8 cellular contexts compared by ENCODE assay signal in the genomic region with DNA sequence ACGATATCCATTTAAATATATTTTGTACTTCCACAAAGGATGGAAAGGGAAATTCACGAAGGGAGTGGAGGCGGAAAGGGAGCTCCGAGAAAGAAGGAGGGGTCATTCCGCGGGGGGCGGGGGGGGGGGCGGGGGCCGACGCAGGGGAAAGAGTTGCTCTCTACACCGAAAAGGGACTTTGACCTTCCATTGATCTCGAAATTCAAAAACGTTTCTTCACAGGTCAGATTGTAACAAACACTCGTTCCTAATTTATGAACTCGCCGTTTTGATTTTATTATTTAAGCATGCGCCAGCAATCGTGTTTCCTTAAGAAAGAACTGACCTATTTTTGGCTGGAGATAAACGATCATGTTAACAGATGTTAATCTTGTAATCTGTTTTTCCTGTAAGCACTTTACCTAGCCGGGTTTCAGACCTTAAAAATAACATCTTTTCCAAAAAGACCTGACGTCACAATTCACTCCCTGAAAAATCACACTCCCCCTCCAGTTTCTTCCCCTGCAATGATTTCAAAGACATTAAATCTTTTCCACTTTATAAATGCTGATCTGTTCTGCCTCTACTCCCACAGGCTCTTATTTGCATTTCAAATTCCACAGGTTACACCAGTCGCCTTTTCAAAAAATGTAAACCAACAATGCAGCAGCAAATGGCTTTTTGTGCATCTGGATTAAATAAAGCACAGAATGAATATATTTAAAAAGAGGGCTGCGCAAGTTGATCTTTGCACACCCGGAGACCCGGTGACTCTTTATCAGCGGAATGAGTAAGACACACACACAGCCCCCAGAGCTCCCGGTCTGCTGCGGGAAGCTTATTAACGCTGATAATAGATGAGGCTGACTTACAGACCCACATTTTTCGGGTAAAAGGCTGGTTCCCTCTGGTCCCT. TPM values are rescaled to one million over a fixed set of nuclear protein-coding genes. Genes with fewer than 3 reads are reported as not detected.
A peak's percentile ranks its signal among the peaks of the same experiment; 100 is the strongest.
DNase-seq lines count a peak whose midpoint lies in the region; ATAC-seq and TF ChIP-seq lines count a peak whose summit lies in the region.

No MANE protein-coding gene starts in this region.

- DNase-seq in GM10266 (ENCODE audit: extremely low spot score) (peak; percentile 81), T-helper 17 cell (no peak), endodermal cell (peak; percentile 72), mucosa of descending colon (peak in 2 of 3 donors; percentile 35 to 46), KG1 (lab: John Stamatoyannopoulos, UW) (no peak)

- peak; percentile 12 for ATAC-seq in GM21737 (IDR thresholded peaks at IDR 0.05; ENCODE audit: unreplicated experiment)
- ATAC-seq in T-helper 17 cell, result no peak
- peak; percentile 20 for ATAC-seq in mucosa of descending colon

- H3K27ac Mint-ChIP-seq in T-helper 17 cell (peak overlapping the region; percentile 89), endodermal cell (peak overlapping the region; percentile 81)

- H3K9ac ChIP-seq in Loucy (ENCODE audit: low read depth, low read length, poor library complexity, severe bottlenecking) (peak overlapping the region; percentile 69), endodermal cell (ENCODE audit: extremely low read depth, low read length, poor library complexity, severe bottlenecking) (peak overlapping the region; percentile 64)

- no peak for TF ChIP-seq CTCF in GM10266 (IDR thresholded peaks at IDR 0.05; ENCODE audit: control insufficient read depth, insufficient read depth, low read depth, missing control alignments)
- no peak for TF ChIP-seq CTCF in Loucy (conservative IDR thresholded peaks at IDR 0.05; ENCODE audit: low read length)
- TF ChIP-seq CTCF in endodermal cell (conservative IDR thresholded peaks at IDR 0.05), result no peak
- no peak for TF ChIP-seq CTCF in mucosa of descending colon (IDR thresholded peaks at IDR 0.05)

- peaks cover 15% of the 10 kb centered on the region for H3K27me3 Mint-ChIP-seq in T-helper 17 cell
- H3K27me3 Mint-ChIP-seq in endodermal cell (ENCODE audit: insufficient read depth), result peaks cover 20% of the 10 kb centered on the region

- H3K27ac ChIP-seq in endodermal cell (ENCODE audit: low read depth, low read length), result peak overlapping the region; percentile 89
- peak overlapping the region; percentile 71 for H3K27ac ChIP-seq in urinary bladder (ENCODE audit: low read depth)

- intact Hi-C loops in mucosa of descending colon (cut with DNase I, micrococcal nuclease), result no loop called here

- H3F3A ChIP-seq in Loucy (ENCODE audit: low read depth), result peaks cover 4% of the 10 kb centered on the region; the same call in 1 of the 2 replicates

- H3K4me1 Mint-ChIP-seq in T-helper 17 cell, result peaks cover 37% of the 10 kb centered on the region
- peaks cover 21% of the 10 kb centered on the region for H3K4me1 Mint-ChIP-seq in endodermal cell

- H3K9me2 ChIP-seq in Loucy (replicated peaks; ENCODE audit: low read depth, low read length), result no peaks in the 10 kb centered on the region

- 0 to 1% methylated on average over 22 to 29 of the region's 30 CpGs for WGBS in endodermal cell (ENCODE audit: insufficient coverage in 1 of 2, insufficient read length in 1 of 2), 2 experiments
- WGBS in urinary bladder, result under 1% methylated on average over 30 of the region's 30 CpGs

- H3K4me3 Mint-ChIP-seq in T-helper 17 cell, result peak overlapping the region; percentile 95
- peak overlapping the region; percentile 87 for H3K4me3 Mint-ChIP-seq in endodermal cell

- H3K9me3 Mint-ChIP-seq in endodermal cell, result no peaks in the 10 kb centered on the region

- H4K20me1 ChIP-seq in Loucy (ENCODE audit: insufficient read depth, low read length, poor library complexity, severe bottlenecking), result no peaks in the 10 kb centered on the region

- H3K4me3 ChIP-seq in Loucy (ENCODE audit: low read length, poor library complexity, severe bottlenecking) (peak overlapping the region; percentile 85), endodermal cell (ENCODE audit: low read length) (peak overlapping the region; percentile 94), mucosa of descending colon (peak overlapping the region; percentile 38), urinary bladder (ENCODE audit: low read depth, low read length) (peak overlapping the region; percentile 98)

- no peaks in the 10 kb centered on the region for H3K36me3 ChIP-seq in Loucy (ENCODE audit: insufficient read depth, low read length)
- no peaks in the 10 kb centered on the region for H3K36me3 ChIP-seq in endodermal cell (ENCODE audit: control insufficient read depth, insufficient read depth, low read length)
- H3K36me3 ChIP-seq in mucosa of descending colon (ENCODE audit: low read depth), result no peaks in the 10 kb centered on the region
- H3K36me3 ChIP-seq in urinary bladder (ENCODE audit: insufficient read depth), result no peaks in the 10 kb centered on the region

- no peaks in the 10 kb centered on the region for H3K27me3 ChIP-seq in Loucy (ENCODE audit: insufficient read depth, low read length, poor library complexity, severe bottlenecking)
- H3K27me3 ChIP-seq in endodermal cell (ENCODE audit: control insufficient read depth, insufficient read depth, low read length, poor library complexity, severe bottlenecking), result peaks cover 20% of the 10 kb centered on the region

- peaks cover 6% of the 10 kb centered on the region for H3K4me1 ChIP-seq in Loucy (ENCODE audit: insufficient read depth, low read length, poor library complexity, severe bottlenecking)
- no peaks in the 10 kb centered on the region for H3K4me1 ChIP-seq in endodermal cell (ENCODE audit: control insufficient read depth, insufficient read depth, low read length)
- peaks cover 8% of the 10 kb centered on the region for H3K4me1 ChIP-seq in mucosa of descending colon (ENCODE audit: low read depth)
- no peaks in the 10 kb centered on the region for H3K4me1 ChIP-seq in urinary bladder (ENCODE audit: insufficient read depth)

- H3K9me3 ChIP-seq in Loucy (ENCODE audit: insufficient read depth, low read depth, low read length) (no peaks in the 10 kb centered on the region), T-helper 17 cell (ENCODE audit: control insufficient read depth, low read length, poor library complexity, severe bottlenecking) (no peaks in the 10 kb centered on the region), endodermal cell (ENCODE audit: control insufficient read depth, low read length) (no peaks in the 10 kb centered on the region), mucosa of descending colon (no peaks in the 10 kb centered on the region)

- peaks cover 12% of the 10 kb centered on the region; the same call in 1 of the 2 replicates for H3K79me2 ChIP-seq in Loucy (ENCODE audit: insufficient read depth, low read length)

- H3K36me3 Mint-ChIP-seq in T-helper 17 cell (ENCODE audit: low read depth), result no peaks in the 10 kb centered on the region
- no peaks in the 10 kb centered on the region for H3K36me3 Mint-ChIP-seq in endodermal cell (ENCODE audit: low read depth)

- peak overlapping the region; percentile 93 for H2AFZ ChIP-seq in Loucy (ENCODE audit: low read length)

- H3K4me2 ChIP-seq in Loucy (ENCODE audit: low read depth, low read length, poor library complexity, severe bottlenecking), result peak overlapping the region; percentile 78

RNA-seq across cellular contexts. Expression of gene ZNF516, which starts 1.6 kb away (rescaled TPM):
- 10 to 100 TPM; 16.5 to 29.6 TPM for total RNA-seq in T-helper 17 cell
- total RNA-seq in endodermal cell, result 10 to 100 TPM; 60.2 to 77.9 TPM
- 61.3 TPM for polyA plus RNA-seq in endodermal cell (2013, experiment 1 of 2)
- polyA plus RNA-seq in endodermal cell (2013, experiment 2 of 2), result 59.9 TPM
- 10 to 100 TPM; 22.0 to 47.9 (median 23.2) TPM for total RNA-seq in mucosa of descending colon
- total RNA-seq in urinary bladder, result 30.5 TPM
- polyA plus RNA-seq in urinary bladder, result 16.1 TPM

Comparison
In these comparisons a context has a peak if more than half of its experiments do, and no peak if none do; other contexts are left out.
1. DNase-seq: peak in GM10266 (single experiment), endodermal cell (single experiment) and mucosa of descending colon (2 of 3); none in T-helper 17 cell (0 of 3) and KG1 (single experiment).
2. H3K4me3 ChIP-seq: peak in every context shown above with its lines; median percentile 98 in urinary bladder; 94 in endodermal cell; 85 in Loucy; 38 in mucosa of descending colon.